Comparison of ENCODE assay signal across 8 cellular contexts in the genomic region with DNA sequence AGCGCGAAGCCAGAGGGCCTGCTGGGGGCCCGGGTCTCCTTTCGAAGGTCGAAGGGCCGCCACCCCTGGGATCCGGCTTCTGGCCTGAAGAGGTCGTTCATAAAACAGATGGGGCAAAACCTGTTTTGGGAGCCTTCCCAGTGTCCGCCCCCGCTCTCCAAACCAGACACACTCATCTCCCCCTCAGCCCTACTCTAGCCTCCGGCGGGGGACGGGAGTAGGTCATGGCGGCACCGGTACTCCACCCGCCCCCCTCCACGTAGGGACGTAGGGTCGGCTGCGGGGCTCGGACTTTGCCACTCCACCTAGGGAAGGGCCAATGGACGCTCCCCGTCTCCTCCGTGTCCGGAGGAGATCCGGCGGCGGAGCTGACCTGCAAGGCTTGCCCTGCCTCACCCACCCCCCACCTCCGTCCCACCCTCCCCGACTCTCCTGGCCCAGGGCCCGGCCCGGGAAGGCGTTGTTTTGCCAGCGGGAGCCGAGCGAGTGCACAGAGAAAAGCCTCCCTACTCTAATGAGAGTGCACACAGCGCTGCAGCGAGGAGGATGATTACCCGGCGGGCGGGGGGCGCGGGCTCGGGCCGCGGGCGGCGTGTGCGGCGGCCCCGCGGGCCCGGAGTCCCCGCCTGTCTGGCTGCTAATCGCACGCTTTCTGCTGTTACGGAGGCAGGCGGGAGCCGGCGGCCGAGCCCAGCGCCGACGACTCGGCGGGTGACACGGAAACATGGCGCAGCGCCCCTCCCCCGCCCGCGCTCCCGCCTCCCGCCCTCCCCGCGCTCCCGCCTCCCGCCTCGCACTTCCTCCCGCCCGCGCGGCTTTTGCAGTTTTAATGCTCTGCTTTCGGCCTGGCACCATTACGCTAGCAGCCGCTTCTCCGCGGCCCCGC. TPM values are rescaled to one million over a fixed set of nuclear protein-coding genes. Genes with fewer than 3 reads are reported as not detected.
A peak's percentile ranks its signal among the peaks of the same experiment; 100 is the strongest.
DNase-seq lines count a peak whose midpoint lies in the region; ATAC-seq and TF ChIP-seq lines count a peak whose summit lies in the region.

No MANE protein-coding gene starts in this region.

- peak overlapping the region; percentile 77 for H3K4me3 Mint-ChIP-seq in activated naive CD8-positive, alpha-beta T cell treated with anti-CD3 and anti-CD28 coated beads for 36 hours

- TF ChIP-seq POLR2A in prostate gland (IDR thresholded peaks at IDR 0.05), result no peak

- peak; percentile 24 to 46 for ATAC-seq in left cardiac atrium
- no peak for ATAC-seq in GM19023 (IDR thresholded peaks at IDR 0.05; ENCODE audit: unreplicated experiment)

- H3K27me3 ChIP-seq in HUES48 (ENCODE audit: control insufficient read depth, insufficient read depth, low read length) (peaks cover 55% of the 10 kb centered on the region), SJSA1 (replicated peaks) (no peaks in the 10 kb centered on the region), prostate gland (replicated peaks; ENCODE audit: insufficient read depth) (no peaks in the 10 kb centered on the region)

- TF ChIP-seq CTCF in prostate gland (IDR thresholded peaks at IDR 0.05), result no peak

- no peaks in the 10 kb centered on the region for H3K9me3 Mint-ChIP-seq in activated naive CD8-positive, alpha-beta T cell treated with anti-CD3 and anti-CD28 coated beads for 36 hours

- H3K27ac ChIP-seq in HUES48 (ENCODE audit: low read depth, low read length) (peak overlapping the region; percentile 79), SJSA1 (peak overlapping the region; percentile 72), prostate gland (peak overlapping the region; percentile 81 to 95)

- DNase-seq in COR-L47 (lab: John Stamatoyannopoulos, UW) (peak; percentile 85), SJSA1 (ENCODE audit: low read depth in 1 of 2, low spot score in 2 of 2) (peak in 1 of 2 experiments; percentile 61), left cardiac atrium (peak; percentile 71), prostate gland (ENCODE audit: low spot score) (peak; percentile 63), HuH-7 (ENCODE audit: low spot score) (no peak)
- DNase-seq in activated naive CD8-positive, alpha-beta T cell treated with anti-CD3 and anti-CD28 coated beads for 36 hours, result peak; percentile 71

- peaks cover 30% of the 10 kb centered on the region for H3K4me1 ChIP-seq in HUES48 (ENCODE audit: control insufficient read depth, insufficient read depth, low read length)
- peaks cover 39% of the 10 kb centered on the region for H3K4me1 ChIP-seq in SJSA1 (replicated peaks)
- H3K4me1 ChIP-seq in prostate gland (replicated peaks), result no peaks in the 10 kb centered on the region

- 0 out of 2 replicates have a peak, but pooled peaks cover 2% of the 10 kb centered on the region for H3K9me3 ChIP-seq in HUES48 (ENCODE audit: control insufficient read depth, insufficient read depth, low read length)
- no peaks in the 10 kb centered on the region for H3K9me3 ChIP-seq in SJSA1 (replicated peaks)
- no peaks in the 10 kb centered on the region for H3K9me3 ChIP-seq in prostate gland

- no peaks in the 10 kb centered on the region for H3K36me3 Mint-ChIP-seq in activated naive CD8-positive, alpha-beta T cell treated with anti-CD3 and anti-CD28 coated beads for 36 hours

- 0% methylated on average over 11 of the region's 89 CpGs for WGBS in prostate gland

- peak overlapping the region; percentile 83 for H3K27ac Mint-ChIP-seq in activated naive CD8-positive, alpha-beta T cell treated with anti-CD3 and anti-CD28 coated beads for 36 hours

- peaks cover 3% of the 10 kb centered on the region for H3K27me3 Mint-ChIP-seq in activated naive CD8-positive, alpha-beta T cell treated with anti-CD3 and anti-CD28 coated beads for 36 hours

- H3K4me3 ChIP-seq in HUES48 (ENCODE audit: low read depth, low read length) (peak overlapping the region; percentile 66), SJSA1 (peak overlapping the region; percentile 53), prostate gland (peak overlapping the region; percentile 34 to 42)

- H3K36me3 ChIP-seq in HUES48 (ENCODE audit: control insufficient read depth, insufficient read depth, low read length) (no peaks in the 10 kb centered on the region), SJSA1 (no peaks in the 10 kb centered on the region), prostate gland (no peaks in the 10 kb centered on the region)

- H3K9ac ChIP-seq in HUES48 (ENCODE audit: low read depth, low read length), result peak overlapping the region; percentile 24; the same call in 1 of the 2 replicates

- intact Hi-C loops in left cardiac atrium (cut with DNase I), result loop anchor here (5.0 kb wide), 2 partner anchors 46 to 51 kb away; no protein-coding TSS in a partner anchor
- intact Hi-C loops in prostate gland (cut with DNase I), result loop anchor here (5.0 to 10.0 kb wide), 2 partner anchors 46 to 291 kb away; no protein-coding TSS in a partner anchor

- H3K4me1 Mint-ChIP-seq in activated naive CD8-positive, alpha-beta T cell treated with anti-CD3 and anti-CD28 coated beads for 36 hours, result peaks cover 5% of the 10 kb centered on the region

RNA-seq across cellular contexts. Expression of gene BCOR, which starts 8.3 kb away (rescaled TPM):
- total RNA-seq in SJSA1 (2014; rRNA removed; shearing (Covaris generic)), result 26.9 and 37.2 TPM in 2 replicates
- total RNA-seq in activated naive CD8-positive, alpha-beta T cell treated with anti-CD3 and anti-CD28 coated beads for 36 hours, result 10 to 100 TPM; 32.3 to 36.0 TPM
- total RNA-seq in left cardiac atrium (10 to 100 TPM; 10.8 to 21.6 TPM), prostate gland (10 to 100 TPM; 56.2 to 70.8 TPM)
